In genomic region chr17:28728364-28729200, GRCh38 we compare ENCODE assay signal across 1 cellular context.
A peak's percentile ranks its signal among the peaks of the same experiment; 100 is the strongest.
TF ChIP-seq lines count a peak whose summit lies in the region.

NEK8 (plus strand) TSS chr17:28728788; CDS start chr17:28728814, 26 bp downstream.

TF ChIP-seq in HepG2, 621 proteins besides CTCF, POLR2A, EP300 and RAD21 (continued from another document and continues in another):
- TF ChIP-seq ZBTB39 (CRISPR knock-in tag; IDR thresholded peaks at IDR 0.05) (no peak), ZNF136 (CRISPR knock-in tag; IDR thresholded peaks at IDR 0.05; ENCODE audit: low read depth) (no peak), ZZZ3 (CRISPR knock-in tag; IDR thresholded peaks at IDR 0.05; ENCODE audit: borderline replicate concordance) (peak; percentile 26; the same call in 1 of the 2 replicates), MYC (CRISPR knock-in tag; IDR thresholded peaks at IDR 0.05; ENCODE audit: borderline replicate concordance) (peak; percentile 80), ZNF546 (CRISPR knock-in tag; conservative IDR thresholded peaks at IDR 0.05) (no peak), PRPF4 (IDR thresholded peaks at IDR 0.05; ENCODE audit: low read depth, low read length, poor library complexity, severe bottlenecking) (no peak), ZNF691 (CRISPR knock-in tag; IDR thresholded peaks at IDR 0.05; ENCODE audit: borderline replicate concordance, low read depth) (no peak), SMARCE1 (IDR thresholded peaks at IDR 0.05; ENCODE audit: borderline replicate concordance) (no peak), ARNT (IDR thresholded peaks at IDR 0.05) (no peak), NFRKB (IDR thresholded peaks at IDR 0.05) (no peak), HMGXB3 (CRISPR knock-in tag; IDR thresholded peaks at IDR 0.05; ENCODE audit: borderline replicate concordance) (no peak), ZNF816 (CRISPR knock-in tag; IDR thresholded peaks at IDR 0.05; ENCODE audit: borderline replicate concordance) (no peak), MTA1 (CRISPR knock-in tag; IDR thresholded peaks at IDR 0.05; ENCODE audit: borderline replicate concordance) (peak; percentile 75), NFYC (CRISPR knock-in tag; IDR thresholded peaks at IDR 0.05) (no peak), ZNF616 (CRISPR knock-in tag; IDR thresholded peaks at IDR 0.05; ENCODE audit: low read depth) (no peak), ZNF556 (CRISPR knock-in tag; IDR thresholded peaks at IDR 0.05; ENCODE audit: borderline replicate concordance) (no peak; the same call in 1 of the 2 replicates), ZNF124 (CRISPR knock-in tag; IDR thresholded peaks at IDR 0.05) (no peak), RFXANK (CRISPR knock-in tag; IDR thresholded peaks at IDR 0.05) (no peak), KAT8 (CRISPR knock-in tag; IDR thresholded peaks at IDR 0.05) (peak; percentile 64; the same call in 1 of the 2 replicates), NR2F6 (IDR thresholded peaks at IDR 0.05) (no peak), NR2F6 (CRISPR knock-in tag; IDR thresholded peaks at IDR 0.05) (peak; percentile 50), POLR2G (IDR thresholded peaks at IDR 0.05; ENCODE audit: low read depth, low read length) (peak; percentile 75), ZNF10 (CRISPR knock-in tag; IDR thresholded peaks at IDR 0.05; ENCODE audit: borderline replicate concordance, low read depth) (no peak), MTF1 (CRISPR knock-in tag; IDR thresholded peaks at IDR 0.05) (no peak), ZBED4 (CRISPR knock-in tag; IDR thresholded peaks at IDR 0.05; ENCODE audit: borderline replicate concordance) (0 out of 2 replicates have a peak, but pooled peaks have one; percentile 36), ZNF251 (CRISPR knock-in tag; IDR thresholded peaks at IDR 0.05) (no peak), MED13 (CRISPR knock-in tag; IDR thresholded peaks at IDR 0.05) (no peak), ZNF512 (CRISPR knock-in tag; IDR thresholded peaks at IDR 0.05) (no peak), NFIC (IDR thresholded peaks at IDR 0.05; ENCODE audit: low read length) (0 out of 2 replicates have a peak, but pooled peaks have one; percentile 27), ZNF460 (CRISPR knock-in tag; IDR thresholded peaks at IDR 0.05; ENCODE audit: borderline replicate concordance) (0 out of 2 replicates have a peak, but pooled peaks have one; percentile 20), PAX8 (CRISPR knock-in tag; IDR thresholded peaks at IDR 0.05; ENCODE audit: borderline replicate concordance) (no peak), SP140L (CRISPR knock-in tag; IDR thresholded peaks at IDR 0.05; ENCODE audit: borderline replicate concordance) (no peak), ZNF703 (CRISPR knock-in tag; IDR thresholded peaks at IDR 0.05; ENCODE audit: borderline replicate concordance) (no peak), ZNF329 (CRISPR knock-in tag; IDR thresholded peaks at IDR 0.05; ENCODE audit: low read depth) (no peak), JUN (CRISPR knock-in tag; IDR thresholded peaks at IDR 0.05) (0 out of 2 replicates have a peak, but pooled peaks have one; percentile 50)
- TF ChIP-seq, protein P1, sequence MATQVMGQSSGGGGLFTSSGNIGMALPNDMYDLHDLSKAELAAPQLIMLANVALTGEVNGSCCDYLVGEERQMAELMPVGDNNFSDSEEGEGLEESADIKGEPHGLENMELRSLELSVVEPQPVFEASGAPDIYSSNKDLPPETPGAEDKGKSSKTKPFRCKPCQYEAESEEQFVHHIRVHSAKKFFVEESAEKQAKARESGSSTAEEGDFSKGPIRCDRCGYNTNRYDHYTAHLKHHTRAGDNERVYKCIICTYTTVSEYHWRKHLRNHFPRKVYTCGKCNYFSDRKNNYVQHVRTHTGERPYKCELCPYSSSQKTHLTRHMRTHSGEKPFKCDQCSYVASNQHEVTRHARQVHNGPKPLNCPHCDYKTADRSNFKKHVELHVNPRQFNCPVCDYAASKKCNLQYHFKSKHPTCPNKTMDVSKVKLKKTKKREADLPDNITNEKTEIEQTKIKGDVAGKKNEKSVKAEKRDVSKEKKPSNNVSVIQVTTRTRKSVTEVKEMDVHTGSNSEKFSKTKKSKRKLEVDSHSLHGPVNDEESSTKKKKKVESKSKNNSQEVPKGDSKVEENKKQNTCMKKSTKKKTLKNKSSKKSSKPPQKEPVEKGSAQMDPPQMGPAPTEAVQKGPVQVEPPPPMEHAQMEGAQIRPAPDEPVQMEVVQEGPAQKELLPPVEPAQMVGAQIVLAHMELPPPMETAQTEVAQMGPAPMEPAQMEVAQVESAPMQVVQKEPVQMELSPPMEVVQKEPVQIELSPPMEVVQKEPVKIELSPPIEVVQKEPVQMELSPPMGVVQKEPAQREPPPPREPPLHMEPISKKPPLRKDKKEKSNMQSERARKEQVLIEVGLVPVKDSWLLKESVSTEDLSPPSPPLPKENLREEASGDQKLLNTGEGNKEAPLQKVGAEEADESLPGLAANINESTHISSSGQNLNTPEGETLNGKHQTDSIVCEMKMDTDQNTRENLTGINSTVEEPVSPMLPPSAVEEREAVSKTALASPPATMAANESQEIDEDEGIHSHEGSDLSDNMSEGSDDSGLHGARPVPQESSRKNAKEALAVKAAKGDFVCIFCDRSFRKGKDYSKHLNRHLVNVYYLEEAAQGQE (IDR thresholded peaks at IDR 0.05; ENCODE audit: borderline replicate concordance in 1 of 2, low read depth in 1 of 2, low read length in 2 of 2): no peak
- TF ChIP-seq, protein P2, sequence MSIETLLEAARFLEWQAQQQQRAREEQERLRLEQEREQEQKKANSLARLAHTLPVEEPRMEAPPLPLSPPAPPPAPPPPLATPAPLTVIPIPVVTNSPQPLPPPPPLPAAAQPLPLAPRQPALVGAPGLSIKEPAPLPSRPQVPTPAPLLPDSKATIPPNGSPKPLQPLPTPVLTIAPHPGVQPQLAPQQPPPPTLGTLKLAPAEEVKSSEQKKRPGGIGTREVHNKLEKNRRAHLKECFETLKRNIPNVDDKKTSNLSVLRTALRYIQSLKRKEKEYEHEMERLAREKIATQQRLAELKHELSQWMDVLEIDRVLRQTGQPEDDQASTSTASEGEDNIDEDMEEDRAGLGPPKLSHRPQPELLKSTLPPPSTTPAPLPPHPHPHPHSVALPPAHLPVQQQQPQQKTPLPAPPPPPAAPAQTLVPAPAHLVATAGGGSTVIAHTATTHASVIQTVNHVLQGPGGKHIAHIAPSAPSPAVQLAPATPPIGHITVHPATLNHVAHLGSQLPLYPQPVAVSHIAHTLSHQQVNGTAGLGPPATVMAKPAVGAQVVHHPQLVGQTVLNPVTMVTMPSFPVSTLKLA (IDR thresholded peaks at IDR 0.05): peak; percentile 21; the same call in 1 of the 2 replicates
- TF ChIP-seq, protein P3, sequence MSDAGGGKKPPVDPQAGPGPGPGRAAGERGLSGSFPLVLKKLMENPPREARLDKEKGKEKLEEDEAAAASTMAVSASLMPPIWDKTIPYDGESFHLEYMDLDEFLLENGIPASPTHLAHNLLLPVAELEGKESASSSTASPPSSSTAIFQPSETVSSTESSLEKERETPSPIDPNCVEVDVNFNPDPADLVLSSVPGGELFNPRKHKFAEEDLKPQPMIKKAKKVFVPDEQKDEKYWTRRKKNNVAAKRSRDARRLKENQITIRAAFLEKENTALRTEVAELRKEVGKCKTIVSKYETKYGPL (CRISPR knock-in tag; IDR thresholded peaks at IDR 0.05): no peak
- TF ChIP-seq, protein P4, sequence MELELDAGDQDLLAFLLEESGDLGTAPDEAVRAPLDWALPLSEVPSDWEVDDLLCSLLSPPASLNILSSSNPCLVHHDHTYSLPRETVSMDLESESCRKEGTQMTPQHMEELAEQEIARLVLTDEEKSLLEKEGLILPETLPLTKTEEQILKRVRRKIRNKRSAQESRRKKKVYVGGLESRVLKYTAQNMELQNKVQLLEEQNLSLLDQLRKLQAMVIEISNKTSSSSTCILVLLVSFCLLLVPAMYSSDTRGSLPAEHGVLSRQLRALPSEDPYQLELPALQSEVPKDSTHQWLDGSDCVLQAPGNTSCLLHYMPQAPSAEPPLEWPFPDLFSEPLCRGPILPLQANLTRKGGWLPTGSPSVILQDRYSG (CRISPR knock-in tag; IDR thresholded peaks at IDR 0.05): no peak; the same call in 1 of the 2 replicates
- TF ChIP-seq, protein P5, sequence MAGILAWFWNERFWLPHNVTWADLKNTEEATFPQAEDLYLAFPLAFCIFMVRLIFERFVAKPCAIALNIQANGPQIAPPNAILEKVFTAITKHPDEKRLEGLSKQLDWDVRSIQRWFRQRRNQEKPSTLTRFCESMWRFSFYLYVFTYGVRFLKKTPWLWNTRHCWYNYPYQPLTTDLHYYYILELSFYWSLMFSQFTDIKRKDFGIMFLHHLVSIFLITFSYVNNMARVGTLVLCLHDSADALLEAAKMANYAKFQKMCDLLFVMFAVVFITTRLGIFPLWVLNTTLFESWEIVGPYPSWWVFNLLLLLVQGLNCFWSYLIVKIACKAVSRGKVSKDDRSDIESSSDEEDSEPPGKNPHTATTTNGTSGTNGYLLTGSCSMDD (CRISPR knock-in tag; IDR thresholded peaks at IDR 0.05): no peak
